ENCODE assay signal across 1 cellular context in the genomic region with DNA sequence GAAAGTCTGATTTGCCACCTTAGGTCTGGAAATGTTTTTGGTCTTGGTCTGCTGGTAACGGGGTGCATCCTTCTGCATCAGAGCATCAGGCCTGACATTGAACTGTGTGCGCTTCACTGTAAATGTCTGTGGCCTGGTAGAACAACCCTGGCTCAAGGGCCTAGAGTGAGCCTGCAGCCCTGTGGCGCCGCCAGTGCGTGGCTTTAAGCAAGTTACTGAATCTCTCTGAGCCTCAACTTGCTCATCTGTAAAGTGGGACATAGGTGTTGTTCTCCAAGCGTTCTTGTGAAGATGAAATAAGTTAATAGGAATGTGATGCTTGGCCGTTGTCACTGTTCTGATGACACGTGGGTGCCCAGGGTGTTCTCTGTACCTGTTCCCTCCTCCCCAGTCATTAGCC.
TF ChIP-seq lines count a peak whose summit lies in the region.

No MANE protein-coding gene starts in this region.

TF ChIP-seq in K562, 482 proteins besides CTCF, POLR2A, EP300 and RAD21 (continued from another document):
- TF ChIP-seq ZNF518B (CRISPR knock-in tag; IDR thresholded peaks at IDR 0.05) (no peak), ZNF77 (CRISPR knock-in tag; IDR thresholded peaks at IDR 0.05) (no peak), ZNF444 (CRISPR knock-in tag; IDR thresholded peaks at IDR 0.05) (no peak), NBN (IDR thresholded peaks at IDR 0.05; ENCODE audit: low read depth) (no peak), MYNN (IDR thresholded peaks at IDR 0.05) (no peak), MYNN (CRISPR knock-in tag; IDR thresholded peaks at IDR 0.05) (no peak), RBM25 (IDR thresholded peaks at IDR 0.05; ENCODE audit: low read depth, low read length, severe bottlenecking) (peak; percentile 77), HSF4 (CRISPR knock-in tag; IDR thresholded peaks at IDR 0.05; ENCODE audit: borderline replicate concordance) (no peak), BCOR (IDR thresholded peaks at IDR 0.05) (peak; percentile 78), SOX6 (IDR thresholded peaks at IDR 0.05) (no peak), PTBP1 (IDR thresholded peaks at IDR 0.05; ENCODE audit: low read depth, low read length) (0 out of 2 replicates have a peak, but pooled peaks have one; percentile 47), ZNF253 (CRISPR knock-in tag; conservative IDR thresholded peaks at IDR 0.05) (no peak)
